ENCODE assay signal across 11 cellular contexts in genomic region chr16:177394-177822, GRCh38. TPM values are rescaled to one million over a fixed set of nuclear protein-coding genes. Genes with fewer than 3 reads are reported as not detected.
DNase-seq lines count a peak whose midpoint lies in the region; ATAC-seq lines count a peak whose summit lies in the region.
"Had no signal": no experiment of that assay in that cellular context is flagged by ENCODE, and none has a peak within 500 bp of the region (broad histone marks: within the 10 kb centered on the region; RNA-seq: fewer than 3 reads in every experiment).

No MANE protein-coding gene starts in this region.

- DNase-seq in NCI-H2171 treated with DMSO at 0.1 percent for 48 hours (lab: John Stamatoyannopoulos, UW) (peak; percentile 94), NCI-H2171 (lab: John Stamatoyannopoulos, UW) (no peak), GM03348 (ENCODE audit: low spot score) (peak; percentile 55), SKM-1 treated with dmso at 0.1 percent for 144 hours (lab: John Stamatoyannopoulos, UW; ENCODE audit: unreplicated experiment) (peak; percentile 100), immature natural killer cell (no peak)
- DNase-seq: NK-92 treated with Interleukin-12 subunit alpha and Interleukin-12 subunit beta, amount 100 ng/mL, for 24 hours; WERI-Rb-1 had no signal

- no peak overlapping the region for H3K27ac Mint-ChIP-seq in immature natural killer cell
- no peak overlapping the region for H3K27ac Mint-ChIP-seq in stimulated activated memory B cell treated with anti-CD40 and anti-IgM and Interleukin-4, amounts not matched to agents 10 μg/mL and 1 μg/mL and 100 μg/mL, for 72 hours
- H3K27ac Mint-ChIP-seq: activated T-helper 2 cell treated with anti-CD3 and anti-CD28 coated beads, Interferon-gamma antibody, Interleukin-2, Interleukin-4, amounts not matched to agents 10 μg/mL and 5 μg/mL and 100 μg/mL, durations not matched to agents 14 hours and 24 hours and 36 hours had no signal

- no peaks in the 10 kb centered on the region for H3K9me3 Mint-ChIP-seq in immature natural killer cell
- no peaks in the 10 kb centered on the region for H3K9me3 Mint-ChIP-seq in stimulated activated memory B cell treated with anti-CD40 and anti-IgM and Interleukin-4, amounts not matched to agents 10 μg/mL and 1 μg/mL and 100 μg/mL, for 72 hours
- H3K9me3 Mint-ChIP-seq: activated T-helper 2 cell treated with anti-CD3 and anti-CD28 coated beads, Interferon-gamma antibody, Interleukin-2, Interleukin-4, amounts not matched to agents 10 μg/mL and 5 μg/mL and 100 μg/mL, durations not matched to agents 14 hours and 24 hours and 36 hours had no signal

- ATAC-seq in HG02970 (IDR thresholded peaks at IDR 0.05; ENCODE audit: low FRiP score, unreplicated experiment) (no peak), GM19023 (IDR thresholded peaks at IDR 0.05; ENCODE audit: unreplicated experiment) (no peak)
- ATAC-seq in stimulated activated memory B cell treated with anti-CD40 and anti-IgM and Interleukin-4, amounts not matched to agents 10 μg/mL and 1 μg/mL and 100 μg/mL, for 72 hours, result no peak

- peaks cover 15 to 20% of the 10 kb centered on the region in 2 donors for H3K4me1 Mint-ChIP-seq in immature natural killer cell
- peaks cover 23% of the 10 kb centered on the region for H3K4me1 Mint-ChIP-seq in stimulated activated memory B cell treated with anti-CD40 and anti-IgM and Interleukin-4, amounts not matched to agents 10 μg/mL and 1 μg/mL and 100 μg/mL, for 72 hours

- H3K4me3 Mint-ChIP-seq in immature natural killer cell, result peak overlapping the region; percentile 42 to 67 (median 59)
- H3K4me3 Mint-ChIP-seq in stimulated activated memory B cell treated with anti-CD40 and anti-IgM and Interleukin-4, amounts not matched to agents 10 μg/mL and 1 μg/mL and 100 μg/mL, for 72 hours, result no peak overlapping the region

- peaks cover 15 to 30% (median 24%) of the 10 kb centered on the region in 3 donors for H3K27me3 Mint-ChIP-seq in immature natural killer cell (ENCODE audit: low read depth in 3 of 3)
- peaks cover 47% of the 10 kb centered on the region for H3K27me3 Mint-ChIP-seq in stimulated activated memory B cell treated with anti-CD40 and anti-IgM and Interleukin-4, amounts not matched to agents 10 μg/mL and 1 μg/mL and 100 μg/mL, for 72 hours

- no peaks in the 10 kb centered on the region for H3K36me3 Mint-ChIP-seq in immature natural killer cell
- no peaks in the 10 kb centered on the region for H3K36me3 Mint-ChIP-seq in stimulated activated memory B cell treated with anti-CD40 and anti-IgM and Interleukin-4, amounts not matched to agents 10 μg/mL and 1 μg/mL and 100 μg/mL, for 72 hours

RNA-seq across cellular contexts. Expression of gene HBA1, which starts 0.9 kb away (rescaled TPM):
- polyA plus RNA-seq in immature natural killer cell, result 100 to 1,000 TPM in 2 of 3 donors, 10 to 100 TPM in 1; 70.7 to 207 (median 119) TPM

RNA-seq across cellular contexts. Expression of gene HBQ1, which starts 2.9 kb away (rescaled TPM):
- 10 to 100 TPM in 1 of 3 donors, 1 to 10 TPM in 2; 4.9 to 10.3 (median 8.9) TPM for polyA plus RNA-seq in immature natural killer cell

RNA-seq across cellular contexts. Expression of gene HBA2, which starts 4.7 kb away (rescaled TPM):
- polyA plus RNA-seq in immature natural killer cell, result 100 to 1,000 TPM; 202 to 797 (median 725) TPM

RNA-seq across cellular contexts. Expression of gene HBM, which starts 11.6 kb away (rescaled TPM):
- 1 to 10 TPM in 1 of 3 donors, not detected in 2; 2.5 TPM for polyA plus RNA-seq in immature natural killer cell

RNA-seq across cellular contexts. Expression of gene HBZ, which starts 25.0 kb away (rescaled TPM):
- polyA plus RNA-seq in immature natural killer cell, result not detected

Comparison
In these comparisons a context has a peak if more than half of its experiments do, and no peak if none do; other contexts are left out.
1. DNase-seq: peak in NCI-H2171 treated with DMSO at 0.1 percent for 48 hours (single experiment), GM03348 (single experiment) and SKM-1 treated with dmso at 0.1 percent for 144 hours (single experiment); none in NCI-H2171 (single experiment) and immature natural killer cell (0 of 3).